27 cellular contexts compared by ENCODE assay signal in genomic region chr4:8870647-8871416, GRCh38. TPM values are rescaled to one million over a fixed set of nuclear protein-coding genes. Genes with fewer than 3 reads are reported as not detected.
DNase-seq lines count a peak whose midpoint lies in the region; ATAC-seq, FAIRE-seq and TF ChIP-seq lines count a peak whose summit lies in the region.
"Had no signal": no experiment of that assay in that cellular context is flagged by ENCODE, and none has a peak within 500 bp of the region (broad histone marks: within the 10 kb centered on the region; RNA-seq: fewer than 3 reads in every experiment).

No MANE protein-coding gene starts in this region.

- H2AFZ ChIP-seq in neuronal stem cell (ENCODE audit: low read length): no peak overlapping the region
- H2AFZ ChIP-seq: GM23248, parathyroid adenoma had no signal

- H3K4ac ChIP-seq in neuronal stem cell (ENCODE audit: low read length): no peak overlapping the region

- FAIRE-seq in H54 (lab: Jason Lieb, UNC): no peak
- FAIRE-seq: frontal cortex had no signal

- WGBS in esophagus muscularis mucosa: 2% methylated on average over 18 of the region's 52 CpGs
- no CpG with 5 or more reads among the region's 52 CpGs for WGBS in neuronal stem cell (ENCODE audit: extremely low coverage in 2 of 2, insufficient read length in 2 of 2, insufficient replicate concordance in 1 of 2), 2 donors

- H3K9ac ChIP-seq in HUES48 (ENCODE audit: low read depth, low read length) (no peak overlapping the region), neuronal stem cell (ENCODE audit: low read depth, low read length, poor library complexity) (peak overlapping the region; percentile 44)
- H3K9ac ChIP-seq: BLaER1, GM23248, parathyroid adenoma had no signal

- H3K14ac ChIP-seq in neuronal stem cell (ENCODE audit: low read length): no peak overlapping the region

- H3K23ac ChIP-seq in neuronal stem cell (ENCODE audit: low read depth, low read length, poor library complexity): no peak overlapping the region

- no peak overlapping the region for H4K91ac ChIP-seq in neuronal stem cell (ENCODE audit: low read depth, low read length, poor library complexity)

- no peak overlapping the region for H4K8ac ChIP-seq in neuronal stem cell (ENCODE audit: low read depth, low read length)

- peak overlapping the region; percentile 83 for H3K18ac ChIP-seq in neuronal stem cell (ENCODE audit: low read length)

- TF ChIP-seq EP300 in esophagus muscularis mucosa (IDR thresholded peaks at IDR 0.05): no peak

- no peak overlapping the region for H2AK5ac ChIP-seq in neuronal stem cell (ENCODE audit: low read depth, low read length)

- H2BK120ac ChIP-seq in neuronal stem cell (ENCODE audit: low read depth, low read length): no peak overlapping the region

- TF ChIP-seq CTCF in GM20000 (IDR thresholded peaks at IDR 0.05; ENCODE audit: extremely low read depth, missing control alignments) (no peak), esophagus muscularis mucosa (IDR thresholded peaks at IDR 0.05) (no peak)

- intact Hi-C loops in esophagus muscularis mucosa (cut with DNase I): no loop called here

- H3K4me2 ChIP-seq in neuronal stem cell (ENCODE audit: insufficient read depth, low read length, poor library complexity, severe bottlenecking): peak overlapping the region; percentile 80
- H3K4me2 ChIP-seq: BLaER1 had no signal

- H2BK12ac ChIP-seq in neuronal stem cell (ENCODE audit: low read length): peak overlapping the region; percentile 58

- H3K36me3 ChIP-seq in HUES48 (ENCODE audit: control insufficient read depth, insufficient read depth, low read length) (no peaks in the 10 kb centered on the region), esophagus muscularis mucosa (no peaks in the 10 kb centered on the region), neuronal stem cell (replicated peaks in 1 of 2; ENCODE audit: control insufficient read depth in 2 of 2, insufficient read depth in 2 of 2, low read length in 2 of 2) (peaks cover 0 to 2% of the 10 kb centered on the region in 2 donors)
- H3K36me3 ChIP-seq: BLaER1, SJSA1 had no signal

- TF ChIP-seq POLR2A in esophagus muscularis mucosa (IDR thresholded peaks at IDR 0.05; ENCODE audit: low read depth): no peak
- TF ChIP-seq POLR2A in H54 (IDR thresholded peaks at IDR 0.05; ENCODE audit: low read depth, low read length): no peak

- H3K4me1 ChIP-seq in HUES48 (ENCODE audit: control insufficient read depth, insufficient read depth, low read length) (0 out of 2 replicates have a peak, but pooled peaks cover 3% of the 10 kb centered on the region), esophagus muscularis mucosa (peaks cover 0 to 47% (median 30%) of the 10 kb centered on the region in 4 donors), neuronal stem cell (ENCODE audit: control insufficient read depth in 2 of 2, insufficient read depth in 1 of 2, low read depth in 1 of 2, low read length in 2 of 2) (no peaks in the 10 kb centered on the region)
- H3K4me1 ChIP-seq: parathyroid adenoma had no signal

- peaks cover 1% of the 10 kb centered on the region for H3K79me1 ChIP-seq in neuronal stem cell (ENCODE audit: low read depth, low read length)

- DNase-seq in GM20000 (ENCODE audit: low spot score): peak; percentile 39
- DNase-seq in esophagus muscularis mucosa (ENCODE audit: extremely low spot score): no peak
- no peak for DNase-seq in neuronal stem cell (ENCODE audit: low spot score)
- no peak for DNase-seq in H54 (ENCODE audit: insufficient read length, low spot score)
- no peak for DNase-seq in AG08396 (ENCODE audit: low spot score)
- DNase-seq: activated naive CD8-positive, alpha-beta T cell treated with anti-CD3 and anti-CD28 coated beads for 36 hours; Calu3; erythroblast; left ventricle myocardium superior; NCI-H1436; NCI-H748 treated with DMSO at 0.1 percent for 48 hours; stimulated activated CD4-positive, alpha-beta T cell treated with anti-CD3 and anti-CD28 coated beads, Interleukin-2, amount 100 ng/mL, for 48 hours; T-helper 9 cell had no signal

- H3K27me3 ChIP-seq in HUES48 (ENCODE audit: control insufficient read depth, insufficient read depth, low read length) (peaks cover 99% of the 10 kb centered on the region), esophagus muscularis mucosa (peaks cover 0 to 100% (median 44%) of the 10 kb centered on the region in 4 donors), neuronal stem cell (ENCODE audit: control insufficient read depth in 3 of 3, insufficient read depth in 3 of 3, low read depth in 1 of 3, low read length in 3 of 3) (peaks cover 94 to 99% (median 97%) of the 10 kb centered on the region in 3 experiments)

- H3K9me3 ChIP-seq in HUES48 (ENCODE audit: control insufficient read depth, insufficient read depth, low read length): no peaks in the 10 kb centered on the region
- no peaks in the 10 kb centered on the region for H3K9me3 ChIP-seq in esophagus muscularis mucosa
- H3K9me3 ChIP-seq in neuronal stem cell (replicated peaks in 1 of 2; ENCODE audit: control insufficient read depth in 2 of 2, insufficient read depth in 1 of 2, low read depth in 1 of 2, low read length in 2 of 2): peaks cover 0 to 9% of the 10 kb centered on the region in 2 donors
- H3K9me3 ChIP-seq: SJSA1 had no signal

- ATAC-seq in GM19328 (IDR thresholded peaks at IDR 0.05; ENCODE audit: unreplicated experiment) (no peak), HG03571 (IDR thresholded peaks at IDR 0.05; ENCODE audit: unreplicated experiment) (no peak)
- ATAC-seq: left ventricle myocardium superior had no signal

- H2BK5ac ChIP-seq in neuronal stem cell (ENCODE audit: low read length): no peak overlapping the region

- H3K27ac ChIP-seq in HUES48 (ENCODE audit: low read depth, low read length) (no peak overlapping the region), esophagus muscularis mucosa (replicated peaks in 1 of 4) (no peak overlapping the region), neuronal stem cell (replicated peaks; ENCODE audit: low read length) (no peak overlapping the region)
- H3K27ac ChIP-seq: BLaER1, GM23248, parathyroid adenoma, SJSA1, skin epidermis had no signal

- H3K4me3 ChIP-seq in HUES48 (ENCODE audit: low read depth, low read length): peak overlapping the region; percentile 42; the same call in 1 of the 2 replicates
- peak overlapping the region; percentile 28 to 42 (median 30) for H3K4me3 ChIP-seq in esophagus muscularis mucosa
- peak overlapping the region in 1 of 2 donors; percentile 74 for H3K4me3 ChIP-seq in neuronal stem cell (ENCODE audit: low read length in 2 of 2)
- H3K4me3 ChIP-seq: BLaER1, GM23248, SJSA1 had no signal

- H2BK15ac ChIP-seq in neuronal stem cell (ENCODE audit: low read length): peak overlapping the region; percentile 81

RNA-seq across cellular contexts. Expression of gene HMX1, which starts 0.8 kb away (rescaled TPM):
- total RNA-seq in esophagus muscularis mucosa: under 1 TPM in 1 of 4 donors, not detected in 3; 0.17 TPM
- polyA plus RNA-seq in neuronal stem cell (2013, experiment 1 of 2): 0.04 TPM
- 0.07 TPM for polyA plus RNA-seq in neuronal stem cell (2013, experiment 2 of 2)
- total RNA-seq: activated naive CD8-positive, alpha-beta T cell treated with anti-CD3 and anti-CD28 coated beads for 36 hours; Calu3; dermis microvascular lymphatic vessel endothelial cell; frontal cortex; G401; GM23248; left ventricle myocardium superior; MCF 10A; ureter had no signal
- polyA plus RNA-seq: GM23248, IgD-negative memory B cell had no signal
